ENCODE assay signal across 8 cellular contexts in the genomic region with DNA sequence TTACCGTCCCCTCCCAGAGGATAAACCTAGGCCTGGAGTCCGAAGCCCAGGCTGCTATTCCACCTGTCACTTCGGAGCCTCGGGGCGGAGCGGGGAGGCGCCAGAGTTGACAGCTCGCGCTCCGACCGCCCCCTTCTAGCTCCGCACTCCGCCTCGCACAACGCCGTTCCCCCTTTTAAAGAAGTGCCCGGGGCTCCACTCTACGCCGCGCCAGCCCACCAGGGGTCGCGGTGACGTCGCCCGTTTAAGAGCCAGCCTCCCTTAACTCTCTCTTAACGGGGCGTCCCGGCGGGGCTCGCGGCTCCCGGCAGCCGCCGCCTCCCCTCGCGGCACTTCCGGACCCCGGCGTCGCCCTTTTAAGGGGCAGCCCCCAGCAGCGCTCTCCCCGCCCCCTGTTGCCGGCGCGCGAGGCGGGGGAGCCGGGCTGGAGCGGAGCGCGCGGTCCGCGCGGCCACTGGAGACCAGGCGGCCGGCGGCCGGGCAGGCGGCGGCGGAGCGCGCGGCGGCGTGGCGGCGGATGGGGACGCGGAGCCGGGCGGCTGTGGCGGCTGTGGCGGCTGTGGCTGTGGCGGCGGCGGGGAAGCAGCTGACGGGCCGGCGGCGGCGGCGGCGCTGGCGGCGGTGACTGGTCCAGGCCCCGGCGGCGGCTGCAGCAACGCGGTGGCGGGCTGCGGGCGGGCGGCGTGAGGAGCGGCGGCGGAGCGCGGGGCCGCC. TPM values are rescaled to one million over a fixed set of nuclear protein-coding genes. Genes with fewer than 3 reads are reported as not detected.
DNase-seq lines count a peak whose midpoint lies in the region; ATAC-seq and TF ChIP-seq lines count a peak whose summit lies in the region.

A gene (plus strand): TSS at position 454 of the 714 bp plus-strand sequence. CDS start 364 bp downstream, outside the sequence.

- TF ChIP-seq CTCF in BJ (IDR thresholded peaks at IDR 0.05; ENCODE audit: insufficient read depth, low read depth, low read length), result peak; percentile 64

- DNase-seq in BJ (ENCODE audit: low read depth) (peak; percentile 62), GM19238 (ENCODE audit: insufficient read length, low spot score) (peak; percentile 98), NCI-H524 treated with DMSO at 0.1 percent for 48 hours (lab: John Stamatoyannopoulos, UW) (peak; percentile 95), left colon (peak; percentile 91 to 93)
- peak; percentile 86 to 87 for DNase-seq in activated CD4-positive, alpha-beta T cell treated with anti-CD3 and anti-CD28 coated beads for 4 hours
- DNase-seq in stimulated activated CD4-positive, alpha-beta T cell treated with anti-CD3 and anti-CD28 coated beads, Interleukin-1b, Interleukin-23, amount 100 ng/mL, for 48 hours, result peak; percentile 87

- intact Hi-C loops in left colon (cut with DNase I, micrococcal nuclease), result no loop called here

- peak within 1 kb of the TSS; percentile 69 for H3K27ac ChIP-seq in cingulate gyrus (ENCODE audit: low read depth, low read length)

- no peaks in the 10 kb centered on the region; the same call in 1 of the 2 replicates for H3K27me3 ChIP-seq in BJ (ENCODE audit: control insufficient read depth, insufficient read depth, low read length)

- CTCF ChIA-PET in BJ (lab: Yijun Ruan, JAX), result interaction anchor here (0.7 to 8.1 kb wide), 13 partner anchors 8 to 185 kb away, joined by 3 to 124 read pairs (median 5); a partner anchor contains a TSS

- POLR2A ChIA-PET in BJ (lab: Charles Lee), result interaction anchor here (1.0 to 1.4 kb wide), 2 partner anchors 14 to 17 kb away, joined by 3 read pairs; a partner anchor contains a TSS

- no peaks in the 10 kb centered on the region; the same call in 1 of the 2 replicates for H3K36me3 ChIP-seq in BJ (ENCODE audit: control insufficient read depth, insufficient read depth, low read length)

- ATAC-seq in HG03442 (IDR thresholded peaks at IDR 0.05; ENCODE audit: unreplicated experiment) (peak; percentile 85), left colon (peak; percentile 90)

- H3K4me3 ChIP-seq in BJ (ENCODE audit: low read depth, low read length), result peak within 1 kb of the TSS; percentile 72

RNA-seq across cellular contexts. Expression of the gene that starts here (rescaled TPM):
- 7.3 and 12.8 TPM in 2 replicates for polyA plus RNA-seq in BJ (2011; rRNA removed)
- 3.8 and 6.3 TPM in 2 replicates for polyA minus RNA-seq in BJ (2011; rRNA and poly(A)+ RNA removed)
- total RNA-seq in left colon, result 10 to 100 TPM; 18.1 to 26.9 TPM

Comparison
In these comparisons a context has a peak if more than half of its experiments do, and no peak if none do; other contexts are left out.
1. Peak in every context shown above with its lines: DNase-seq, ATAC-seq, H3K4me3 ChIP-seq and H3K27ac ChIP-seq.